ENCODE assay signal across 8 cellular contexts in the genomic region with DNA sequence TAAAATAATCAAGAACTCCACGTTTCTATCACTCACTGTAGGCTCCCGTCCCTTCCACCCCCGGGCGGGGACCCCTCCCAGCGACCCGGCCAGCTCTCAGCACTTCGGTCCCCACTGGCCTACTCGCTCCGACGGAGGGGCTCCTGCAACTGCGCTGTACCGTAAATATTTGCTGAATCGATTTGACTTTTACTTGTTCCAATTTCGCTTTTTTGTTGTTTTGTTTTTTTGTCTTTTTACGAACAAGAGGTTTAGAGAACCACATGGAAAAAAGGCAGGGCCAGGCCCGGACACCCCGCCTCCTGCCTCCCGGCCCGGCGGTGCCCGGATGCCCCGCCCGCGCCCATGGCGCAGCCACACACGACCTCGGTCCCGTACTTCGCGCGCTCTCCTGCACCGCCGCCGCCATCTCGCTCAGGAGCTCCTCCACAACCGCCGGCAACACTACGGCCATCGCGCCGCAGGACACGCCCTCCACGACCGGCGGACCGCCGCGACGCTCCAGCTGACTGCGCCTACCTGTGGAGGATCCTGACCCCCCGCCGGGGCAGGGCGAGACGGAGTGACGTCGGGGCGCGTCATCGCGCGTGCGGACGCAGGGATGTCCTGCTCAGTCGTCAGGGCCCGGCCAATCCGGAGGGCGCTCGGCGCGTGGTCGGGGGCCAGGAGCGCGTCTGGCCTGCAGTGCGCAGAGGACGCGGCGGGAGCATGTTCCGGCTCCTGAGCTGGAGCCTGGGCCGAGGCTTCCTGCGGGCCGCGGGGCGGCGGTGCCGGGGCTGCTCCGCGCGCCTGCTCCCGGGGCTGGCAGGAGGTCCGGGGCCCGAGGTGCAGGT. TPM values are rescaled to one million over a fixed set of nuclear protein-coding genes. Genes with fewer than 3 reads are reported as not detected.
DNase-seq lines count a peak whose midpoint lies in the region; ATAC-seq and TF ChIP-seq lines count a peak whose summit lies in the region.

Gene TTC19 (plus strand): TSS at position 684 of the 833 bp plus-strand sequence. CDS start 25 bp downstream, at position 709.
A gene with protein sequence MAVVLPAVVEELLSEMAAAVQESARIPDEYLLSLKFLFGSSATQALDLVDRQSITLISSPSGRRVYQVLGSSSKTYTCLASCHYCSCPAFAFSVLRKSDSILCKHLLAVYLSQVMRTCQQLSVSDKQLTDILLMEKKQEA (minus strand): TSS at position 564 of the 833 bp plus-strand sequence. CDS start 110 bp downstream, at position 454.

- H3K4me1 Mint-ChIP-seq in IgD-negative memory B cell, result peaks cover 21 to 29% (median 26%) of the 10 kb centered on the region in 3 donors

- peak; percentile 91 for ATAC-seq in GM21576 (IDR thresholded peaks at IDR 0.05; ENCODE audit: unreplicated experiment)

- no peaks in the 10 kb centered on the region for H3K27me3 Mint-ChIP-seq in IgD-negative memory B cell

- peaks cover 0 to 2% (median 0%) of the 10 kb centered on the region in 3 donors for H3K9me3 Mint-ChIP-seq in IgD-negative memory B cell

- peak within 1 kb of the TSS; percentile 95 to 97 (median 96) for H3K4me3 Mint-ChIP-seq in IgD-negative memory B cell

- no peaks in the 10 kb centered on the region for H3K9me3 ChIP-seq in mononuclear cell (ENCODE audit: low read depth, low read length)

- no peak for TF ChIP-seq CTCF in epithelial cell of esophagus (IDR thresholded peaks at IDR 0.05; ENCODE audit: insufficient read depth, low read depth, low read length, missing control alignments)

- H3K27ac Mint-ChIP-seq in IgD-negative memory B cell, result peak within 1 kb of the TSS; percentile 89 to 98 (median 91)

- peak within 1 kb of the TSS; percentile 74 for H3K4me3 ChIP-seq in epithelial cell of esophagus (ENCODE audit: low read length)
- H3K4me3 ChIP-seq in mononuclear cell (ENCODE audit: low read length), result peak within 1 kb of the TSS; percentile 55

- H3K4me1 ChIP-seq in mononuclear cell (ENCODE audit: insufficient read depth, low read length), result peaks cover 44% of the 10 kb centered on the region

- peaks cover 10% of the 10 kb centered on the region for H3K36me3 Mint-ChIP-seq in IgD-negative memory B cell

- DNase-seq in DMS153 treated with DMSO at 0.1 percent for 48 hours (lab: John Stamatoyannopoulos, UW; ENCODE audit: unreplicated experiment) (peak; percentile 69), OCI-M1 (lab: John Stamatoyannopoulos, UW) (peak; percentile 95), activated T-cell treated with anti-CD3 and anti-CD28 coated beads for 4 hours (peak; percentile 79), epithelial cell of esophagus (ENCODE audit: low read depth) (peak; percentile 96)
- DNase-seq in stimulated activated CD8-positive, alpha-beta memory T cell treated with anti-CD3 and anti-CD28 coated beads, Interleukin-2, amount 100 ng/mL, for 48 hours (ENCODE audit: low read depth in 2 of 2), result peak; percentile 94 to 96

- H3K27me3 ChIP-seq in mononuclear cell (ENCODE audit: insufficient read depth, low read length), result no peaks in the 10 kb centered on the region

RNA-seq across cellular contexts. Expression of gene TTC19, which starts in this region (rescaled TPM):
- 30.6 TPM for polyA plus RNA-seq in IgD-negative memory B cell
- 47.1 TPM for total RNA-seq in mononuclear cell

RNA-seq across cellular contexts. Expression of the second gene that starts in this region (rescaled TPM):
- 70.8 TPM for polyA plus RNA-seq in IgD-negative memory B cell
- total RNA-seq in mononuclear cell, result 15.0 TPM

Comparison
In these comparisons a context has a peak if more than half of its experiments do, and no peak if none do; other contexts are left out.
1. Peak in every context shown above with its lines: DNase-seq, ATAC-seq and H3K4me3 ChIP-seq.